In the genomic region with DNA sequence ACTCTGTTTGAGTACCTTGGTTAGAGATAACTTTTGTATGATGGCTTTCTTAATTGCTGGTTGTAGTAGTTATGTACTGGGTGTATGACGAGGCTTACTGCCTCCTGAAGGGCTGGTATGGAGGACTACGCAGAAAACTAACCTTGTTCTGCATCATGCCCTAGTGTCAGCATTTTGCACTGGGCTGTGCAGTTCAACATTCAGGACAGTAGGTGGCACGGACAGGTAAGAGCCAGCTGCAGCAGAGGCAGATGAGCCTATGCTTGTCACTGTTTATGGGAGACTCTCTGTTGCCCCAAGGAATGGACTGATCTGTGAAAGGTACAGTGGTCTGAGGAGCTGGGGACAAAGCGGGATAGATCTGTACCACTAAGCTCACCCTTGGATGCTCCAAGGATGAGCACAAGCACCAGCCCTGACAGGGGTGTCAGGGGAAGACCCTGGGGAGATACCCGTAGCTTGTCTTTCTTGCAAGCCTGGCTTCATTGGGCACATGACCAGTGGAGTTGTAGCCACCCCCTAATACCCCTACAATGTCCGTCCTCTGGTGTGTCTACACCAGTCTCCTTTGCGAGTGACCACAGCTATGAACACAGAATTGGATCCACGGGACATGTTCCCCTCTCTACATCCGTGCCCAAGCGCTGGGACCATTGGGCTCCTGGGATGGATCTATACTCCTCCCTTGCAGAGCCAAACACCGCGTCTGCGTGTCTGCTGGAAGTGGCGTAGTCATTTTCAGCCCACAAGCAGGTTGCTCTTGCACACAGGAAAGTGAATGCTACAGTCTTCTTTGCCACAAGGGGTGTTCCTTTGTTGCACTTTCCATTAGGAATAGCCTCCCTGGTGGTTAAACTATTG, we compare ENCODE assay signal across 8 cellular contexts. TPM values are rescaled to one million over a fixed set of nuclear protein-coding genes. Genes with fewer than 3 reads are reported as not detected.
A peak's percentile ranks its signal among the peaks of the same experiment; 100 is the strongest.
DNase-seq lines count a peak whose midpoint lies in the region; ATAC-seq and TF ChIP-seq lines count a peak whose summit lies in the region.

No MANE protein-coding gene starts in this region.

- H3K36me3 ChIP-seq in cardiac muscle cell (no peaks in the 10 kb centered on the region), kidney epithelial cell (ENCODE audit: control insufficient read depth, insufficient read depth, low read length) (no peaks in the 10 kb centered on the region)

- H3K9me3 ChIP-seq in cardiac muscle cell (ENCODE audit: low read depth): no peaks in the 10 kb centered on the region

- H3K4me3 ChIP-seq in cardiac muscle cell (no peak overlapping the region), kidney epithelial cell (ENCODE audit: low read depth, low read length) (no peak overlapping the region)

- ATAC-seq in Right ventricle myocardium superior (ENCODE audit: poor library complexity) (no peak), GM21515 (IDR thresholded peaks at IDR 0.05; ENCODE audit: unreplicated experiment) (peak; percentile 98), HG03571 (IDR thresholded peaks at IDR 0.05; ENCODE audit: unreplicated experiment) (peak; percentile 88)

- no peak overlapping the region for H3K27ac ChIP-seq in cardiac muscle cell

- no peaks in the 10 kb centered on the region for H3K4me1 ChIP-seq in cardiac muscle cell (ENCODE audit: low read depth)

- intact Hi-C loops in Right ventricle myocardium superior (cut with DNase I): no loop called here

- peak; percentile 53 for TF ChIP-seq CTCF in cardiac muscle cell (IDR thresholded peaks at IDR 0.05; ENCODE audit: low read depth, low read length)
- peak; percentile 88 for TF ChIP-seq CTCF in kidney epithelial cell (IDR thresholded peaks at IDR 0.05; ENCODE audit: insufficient read depth, low read length, poor library complexity, severe bottlenecking)

- DNase-seq in cardiac muscle cell (ENCODE audit: low read depth in 1 of 2, low spot score in 1 of 2) (peak; percentile 40 to 66), Right ventricle myocardium superior (no peak), NOMO-1 treated with dmso at 0.1 percent for 144 hours (lab: John Stamatoyannopoulos, UW; ENCODE audit: unreplicated experiment) (peak; percentile 2), kidney epithelial cell (ENCODE audit: low read depth) (peak; percentile 1), cerebellum (ENCODE audit: low spot score) (no peak)
- DNase-seq in activated naive CD4-positive, alpha-beta T cell treated with Interleukin-2 at 50 U/mL for 16 hours: peak; percentile 49

- no peaks in the 10 kb centered on the region for H3K27me3 ChIP-seq in cardiac muscle cell
- H3K27me3 ChIP-seq in kidney epithelial cell (ENCODE audit: control insufficient read depth, insufficient read depth, low read length): no peaks in the 10 kb centered on the region

RNA-seq across cellular contexts. Expression of gene CFHR3, which starts 51.1 kb away (rescaled TPM):
- total RNA-seq in cardiac muscle cell (0.07 and 0.39 TPM in 2 replicates), Right ventricle myocardium superior (0.24 TPM), kidney epithelial cell (not detected in 2 replicates), cerebellum (not detected)
- not detected in 2 replicates for polyA plus RNA-seq in cardiac muscle cell

Comparison
In these comparisons a context has a peak if more than half of its experiments do, and no peak if none do; other contexts are left out.
1. DNase-seq: peak in cardiac muscle cell (2 of 2), NOMO-1 treated with dmso at 0.1 percent for 144 hours (single experiment), activated naive CD4-positive, alpha-beta T cell treated with Interleukin-2 at 50 U/mL for 16 hours (single experiment) and kidney epithelial cell (single experiment); none in Right ventricle myocardium superior (single experiment) and cerebellum (single experiment).